Comparison of ENCODE assay signal across 9 cellular contexts in the genomic region with DNA sequence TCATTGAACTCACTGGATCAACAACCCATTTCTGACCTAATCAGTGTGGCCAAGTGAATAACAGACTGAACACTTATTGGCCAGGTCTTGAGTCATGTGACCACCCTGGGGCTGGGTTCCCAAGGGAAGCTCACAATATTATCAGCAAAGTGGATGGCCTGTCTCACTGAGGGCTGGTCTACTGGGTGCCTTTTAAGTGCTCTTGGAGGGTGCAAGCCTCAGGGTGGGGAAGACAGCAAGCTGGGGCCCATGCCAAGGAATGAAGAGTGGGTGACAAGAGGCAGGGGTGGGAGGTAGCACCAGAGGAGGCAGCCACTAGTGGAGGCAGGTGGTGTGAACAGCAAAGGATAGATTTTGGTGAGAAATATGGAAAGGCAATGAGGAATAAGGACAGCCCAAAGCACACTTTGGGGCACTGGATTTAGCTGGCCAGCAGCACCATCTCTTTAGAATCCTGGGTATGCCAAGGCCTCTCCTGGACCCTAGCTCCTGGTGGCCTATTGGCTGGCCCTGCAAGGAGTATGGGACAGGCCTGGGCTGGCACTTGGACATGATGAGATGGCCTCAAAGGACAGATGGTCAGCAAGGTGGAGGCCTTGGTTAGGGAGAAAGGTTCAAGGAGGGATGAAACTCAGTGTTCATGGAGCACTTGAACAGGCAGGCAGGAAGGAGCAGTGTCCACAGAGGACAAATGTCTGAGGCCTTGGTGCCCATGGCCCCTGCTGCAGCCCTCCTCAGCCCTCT. TPM values are rescaled to one million over a fixed set of nuclear protein-coding genes. Genes with fewer than 3 reads are reported as not detected.
DNase-seq lines count a peak whose midpoint lies in the region; ATAC-seq and TF ChIP-seq lines count a peak whose summit lies in the region.
"Had no signal": no experiment of that assay in that cellular context is flagged by ENCODE, and none has a peak within 500 bp of the region (broad histone marks: within the 10 kb centered on the region; RNA-seq: fewer than 3 reads in every experiment).

No MANE protein-coding gene starts in this region.

- H3K36me3 ChIP-seq in BE2C = peaks cover 11% of the 10 kb centered on the region; the same call in 1 of the 2 replicates
- no peaks in the 10 kb centered on the region for H3K36me3 ChIP-seq in HCT116 (ENCODE audit: control insufficient read depth in 1 of 2, insufficient read depth in 2 of 2, low read length in 2 of 2)

- no peak for TF ChIP-seq CTCF in BE2C (IDR thresholded peaks at IDR 0.05; ENCODE audit: low read depth, low read length)
- no peak for TF ChIP-seq CTCF in HCT116 (IDR thresholded peaks at IDR 0.05 in 2 of 3, conservative IDR thresholded peaks at IDR 0.05 in 1 of 3; ENCODE audit: borderline replicate concordance in 1 of 3, insufficient read depth in 1 of 3, low read depth in 2 of 3, low read length in 2 of 3)

- H3K36me3 Mint-ChIP-seq in activated T-helper 17 cell treated with anti-CD3 and anti-CD28 coated beads, Interleukin-2, amount 50 U/mL, for 72 hours (ENCODE audit: low read depth) = peaks cover 12% of the 10 kb centered on the region
- H3K36me3 Mint-ChIP-seq in naive B cell = no peaks in the 10 kb centered on the region

- BruUV-seq in HCT116 (replicated peaks; lab: Mats Ljungman, UMichigan) = no TSS peak

- H3K27ac ChIP-seq in HCT116 (ENCODE audit: low read depth, low read length) = peak overlapping the region; percentile 4; the same call in 1 of the 2 replicates

- no peaks in the 10 kb centered on the region for H3K9me2 ChIP-seq in HCT116 (ENCODE audit: insufficient read depth)

- H3K9me3 ChIP-seq in BE2C = no peaks in the 10 kb centered on the region
- H3K9me3 ChIP-seq in HCT116 (ENCODE audit: control insufficient read depth in 1 of 2, insufficient read depth in 1 of 2, low read depth in 1 of 2, low read length in 2 of 2) = no peaks in the 10 kb centered on the region

- no peak overlapping the region for H3K4me3 Mint-ChIP-seq in activated T-helper 17 cell treated with anti-CD3 and anti-CD28 coated beads, Interleukin-2, amount 50 U/mL, for 72 hours
- peak overlapping the region in 7 of 8 donors; percentile 5 to 97 (median 44) for H3K4me3 Mint-ChIP-seq in naive B cell

- RAD21 ChIA-PET in HCT116 (lab: Charles Lee; ENCODE audit: low non-redundant PET in 1 of 2, low total read pairs in 2 of 2, uncharacterized antibody in 2 of 2, unreplicated experiment in 2 of 2) = no interaction called here

- H4K20me1 ChIP-seq in HCT116 (ENCODE audit: insufficient read depth) = no peaks in the 10 kb centered on the region

- H3K79me2 ChIP-seq in HCT116 (ENCODE audit: insufficient read depth, low read length) = peaks cover 7% of the 10 kb centered on the region; the same call in 1 of the 2 replicates

- peaks cover 28% of the 10 kb centered on the region for H3K4me1 Mint-ChIP-seq in activated T-helper 17 cell treated with anti-CD3 and anti-CD28 coated beads, Interleukin-2, amount 50 U/mL, for 72 hours
- H3K4me1 Mint-ChIP-seq in naive B cell = peaks cover 26 to 49% (median 35%) of the 10 kb centered on the region in 3 donors

- H3K9ac ChIP-seq in HCT116 (ENCODE audit: low read length) = no peak overlapping the region

- H3K27me3 Mint-ChIP-seq in activated T-helper 17 cell treated with anti-CD3 and anti-CD28 coated beads, Interleukin-2, amount 50 U/mL, for 72 hours = no peaks in the 10 kb centered on the region
- peaks cover 0 to 4% (median 0%) of the 10 kb centered on the region in 3 donors for H3K27me3 Mint-ChIP-seq in naive B cell

- no peak overlapping the region for H3K4me3 ChIP-seq in BE2C (ENCODE audit: low read depth, low read length)
- no peak overlapping the region for H3K4me3 ChIP-seq in HCT116 (replicated peaks in 1 of 2; ENCODE audit: low read depth in 1 of 2, low read length in 2 of 2)

- ATAC-seq in HCT116 (no peak), naive B cell (ENCODE audit: low read depth in 2 of 2) (no peak), HG02938 (IDR thresholded peaks at IDR 0.05; ENCODE audit: unreplicated experiment) (no peak), HG03196 (IDR thresholded peaks at IDR 0.05; ENCODE audit: unreplicated experiment) (no peak), GM19395 (IDR thresholded peaks at IDR 0.05; ENCODE audit: unreplicated experiment) (no peak)
- no peak for ATAC-seq in activated T-helper 17 cell treated with anti-CD3 and anti-CD28 coated beads, Interleukin-2, amount 50 U/mL, for 72 hours (replicated peaks)

- POLR2A ChIA-PET in HCT116 (lab: Charles Lee) = interaction anchor here (1.0 to 1.3 kb wide), 3 partner anchors 33 to 309 kb away, joined by 3 read pairs; partner anchors contain the start of gene COPG1

- H2AFZ ChIP-seq in HCT116 (ENCODE audit: low read depth, low read length, poor library complexity, severe bottlenecking) = no peak overlapping the region

- H3K27ac Mint-ChIP-seq in activated T-helper 17 cell treated with anti-CD3 and anti-CD28 coated beads, Interleukin-2, amount 50 U/mL, for 72 hours = peak overlapping the region; percentile 23
- peak overlapping the region in 1 of 6 donors; percentile 70 for H3K27ac Mint-ChIP-seq in naive B cell

- H3K4me1 ChIP-seq in BE2C (peaks cover 14% of the 10 kb centered on the region), HCT116 (ENCODE audit: control insufficient read depth in 1 of 2, insufficient read depth in 2 of 2, low read length in 2 of 2) (peaks cover 14 to 35% of the 10 kb centered on the region in 2 experiments)

- intact Hi-C loops in HCT116 (cut with micrococcal nuclease) = no loop called here

- H3K4me2 ChIP-seq in HCT116 (ENCODE audit: low read length) = no peak overlapping the region

- H3K9me3 Mint-ChIP-seq in activated T-helper 17 cell treated with anti-CD3 and anti-CD28 coated beads, Interleukin-2, amount 50 U/mL, for 72 hours = no peaks in the 10 kb centered on the region
- H3K9me3 Mint-ChIP-seq in naive B cell = peaks cover 0 to 2% (median 0%) of the 10 kb centered on the region in 7 donors

- H3K27me3 ChIP-seq in BE2C (no peaks in the 10 kb centered on the region), HCT116 (ENCODE audit: insufficient read depth, low read length) (no peaks in the 10 kb centered on the region)

- TF ChIP-seq RAD21 in HCT116 (IDR thresholded peaks at IDR 0.05; ENCODE audit: low read depth) = no peak

- CTCF ChIA-PET in HCT116 (lab: Charles Lee) = interaction anchor here (1.2 to 1.4 kb wide), 2 partner anchors 71 to 343 kb away, joined by 4 read pairs; no protein-coding TSS in a partner anchor

- peak; percentile 37 for DNase-seq in BE2C
- no peak for DNase-seq in HCT116 (ENCODE audit: low read depth, low spot score)
- DNase-seq in naive B cell = no peak
- DNase-seq in D341Med (ENCODE audit: low spot score) = no peak
- DNase-seq: NCI-H1694 treated with DMSO at 0.1 percent for 48 hours had no signal

- no peak for TF ChIP-seq POLR2A in HCT116 (IDR thresholded peaks at IDR 0.05; ENCODE audit: borderline replicate concordance, extremely low read depth, insufficient read depth, insufficient read length)

TF ChIP-seq in HCT116, 20 proteins besides CTCF, POLR2A, EP300 and RAD21 (continues in another document):
- TF ChIP-seq ZFX (IDR thresholded peaks at IDR 0.05) = no peak
- no peak for TF ChIP-seq MAX (IDR thresholded peaks at IDR 0.05)
- no peak for TF ChIP-seq TCF7L2 (IDR thresholded peaks at IDR 0.05; ENCODE audit: borderline replicate concordance, extremely low read depth, insufficient read depth, insufficient read length)
- no peak for TF ChIP-seq SRF (IDR thresholded peaks at IDR 0.05; ENCODE audit: low read depth)
- TF ChIP-seq, protein P1, sequence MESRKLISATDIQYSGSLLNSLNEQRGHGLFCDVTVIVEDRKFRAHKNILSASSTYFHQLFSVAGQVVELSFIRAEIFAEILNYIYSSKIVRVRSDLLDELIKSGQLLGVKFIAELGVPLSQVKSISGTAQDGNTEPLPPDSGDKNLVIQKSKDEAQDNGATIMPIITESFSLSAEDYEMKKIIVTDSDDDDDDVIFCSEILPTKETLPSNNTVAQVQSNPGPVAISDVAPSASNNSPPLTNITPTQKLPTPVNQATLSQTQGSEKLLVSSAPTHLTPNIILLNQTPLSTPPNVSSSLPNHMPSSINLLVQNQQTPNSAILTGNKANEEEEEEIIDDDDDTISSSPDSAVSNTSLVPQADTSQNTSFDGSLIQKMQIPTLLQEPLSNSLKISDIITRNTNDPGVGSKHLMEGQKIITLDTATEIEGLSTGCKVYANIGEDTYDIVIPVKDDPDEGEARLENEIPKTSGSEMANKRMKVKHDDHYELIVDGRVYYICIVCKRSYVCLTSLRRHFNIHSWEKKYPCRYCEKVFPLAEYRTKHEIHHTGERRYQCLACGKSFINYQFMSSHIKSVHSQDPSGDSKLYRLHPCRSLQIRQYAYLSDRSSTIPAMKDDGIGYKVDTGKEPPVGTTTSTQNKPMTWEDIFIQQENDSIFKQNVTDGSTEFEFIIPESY (IDR thresholded peaks at IDR 0.05; ENCODE audit: extremely low read depth, insufficient replicate concordance, low read length) = no peak
- no peak for TF ChIP-seq ZNF274 (IDR thresholded peaks at IDR 0.05; ENCODE audit: low read depth, low read length)
- TF ChIP-seq POLR2AphosphoS5 (IDR thresholded peaks at IDR 0.05; ENCODE audit: low read depth, low read length) = no peak
- no peak for TF ChIP-seq CBX3 (IDR thresholded peaks at IDR 0.05; ENCODE audit: low read depth)
- no peak for TF ChIP-seq FOSL1 (IDR thresholded peaks at IDR 0.05; ENCODE audit: low read depth)
- no peak for TF ChIP-seq EZH2phosphoT487 (IDR thresholded peaks at IDR 0.05; ENCODE audit: borderline replicate concordance)
- TF ChIP-seq JUND (IDR thresholded peaks at IDR 0.05) = no peak
- TF ChIP-seq, protein P2, sequence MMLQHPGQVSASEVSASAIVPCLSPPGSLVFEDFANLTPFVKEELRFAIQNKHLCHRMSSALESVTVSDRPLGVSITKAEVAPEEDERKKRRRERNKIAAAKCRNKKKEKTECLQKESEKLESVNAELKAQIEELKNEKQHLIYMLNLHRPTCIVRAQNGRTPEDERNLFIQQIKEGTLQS (IDR thresholded peaks at IDR 0.05) = no peak
- TF ChIP-seq EGR1 (IDR thresholded peaks at IDR 0.05; ENCODE audit: low read depth) = no peak

RNA-seq across cellular contexts. Expression of gene HMCES, which starts 34.2 kb away (rescaled TPM):
- 58.8 TPM for polyA plus RNA-seq in BE2C (2012; ENCODE audit: insufficient read depth, insufficient read length, low read depth)
- total RNA-seq in HCT116 (2021; ENCODE audit: unreplicated experiment) = 78.9 TPM
- 71.7 and 73.4 TPM in 2 replicates for polyA plus RNA-seq in HCT116 (2012)
- total RNA-seq in activated T-helper 17 cell treated with anti-CD3 and anti-CD28 coated beads, Interleukin-2, amount 50 U/mL, for 72 hours = 10 to 100 TPM; 52.5 to 55.3 TPM
- polyA plus RNA-seq in naive B cell (ENCODE audit: low read depth in 6 of 6) = 100 to 1,000 TPM; 128 to 265 (median 146) TPM
